In genomic region chr12:124295431-124296058, GRCh38 we compare ENCODE assay signal across 11 cellular contexts. TPM values are rescaled to one million over a fixed set of nuclear protein-coding genes. Genes with fewer than 3 reads are reported as not detected.
DNase-seq lines count a peak whose midpoint lies in the region; ATAC-seq, FAIRE-seq and TF ChIP-seq lines count a peak whose summit lies in the region.
"Had no signal": no experiment of that assay in that cellular context is flagged by ENCODE, and none has a peak within 500 bp of the region (broad histone marks: within the 10 kb centered on the region; RNA-seq: fewer than 3 reads in every experiment).

No MANE protein-coding gene starts in this region.

- H3K27ac ChIP-seq in keratinocyte (ENCODE audit: control insufficient read depth, insufficient read depth, low read length) (no peak overlapping the region), skeletal muscle tissue (ENCODE audit: low read depth, low read length) (no peak overlapping the region)

- H3K9ac ChIP-seq in keratinocyte (ENCODE audit: control insufficient read depth, extremely low read depth, insufficient read depth, low read length) = peak overlapping the region; percentile 15
- peak overlapping the region; percentile 14 to 65 (median 64) for H3K9ac ChIP-seq in skeletal muscle tissue (ENCODE audit: low read depth in 1 of 3, low read length in 3 of 3)

- no peak for ATAC-seq in HG03571 (IDR thresholded peaks at IDR 0.05; ENCODE audit: unreplicated experiment)
- no peak for ATAC-seq in HG02571 (IDR thresholded peaks at IDR 0.05; ENCODE audit: unreplicated experiment)

- DNase-seq in HAP-1 (ENCODE audit: low spot score in 2 of 2) = peak in 1 of 2 experiments; percentile 27
- peak; percentile 49 for DNase-seq in astrocyte of the hippocampus (ENCODE audit: low read depth, low spot score)
- DNase-seq in keratinocyte (ENCODE audit: low read depth, low spot score) = no peak
- DNase-seq in urothelium cell line (ENCODE audit: low spot score) = no peak
- DNase-seq in GM12892 (ENCODE audit: insufficient read length) = no peak
- DNase-seq: activated naive CD4-positive, alpha-beta T cell treated with Interleukin-2 at 50 U/mL for 16 hours; GF-D8; NCI-H2171 treated with DMSO at 0.1 percent for 48 hours had no signal

- TF ChIP-seq CTCF in keratinocyte (optimal IDR thresholded peaks at IDR 0.05 in 1 of 3, IDR thresholded peaks at IDR 0.05 in 1 of 3, conservative IDR thresholded peaks at IDR 0.05 in 1 of 3; ENCODE audit: extremely low read depth in 1 of 3, insufficient read depth in 2 of 3, low read length in 3 of 3) = no peak

- in situ Hi-C loops in HAP-1 (cut with MboI; ENCODE audit: low sequenced_read_pairs) = no loop called here

- H3K4me3 ChIP-seq in HAP-1 (peak overlapping the region; percentile 28), keratinocyte (ENCODE audit: control insufficient read depth in 2 of 3, extremely low read depth in 1 of 3, insufficient read depth in 2 of 3, low read depth in 1 of 3, low read length in 3 of 3) (peak overlapping the region; percentile 17 to 57 (median 51)), skeletal muscle tissue (ENCODE audit: low read length in 3 of 3) (peak overlapping the region in 2 of 3 donors; percentile 57 to 73)

- dilution Hi-C loops in keratinocyte (cut with MboI; ENCODE audit: extremely low pct_ligation_motif_present, low sequenced_read_pairs) = no loop called here

- H3K9me3 ChIP-seq in HAP-1 (no peaks in the 10 kb centered on the region), keratinocyte (ENCODE audit: control insufficient read depth, low read depth, low read length) (no peaks in the 10 kb centered on the region), skeletal muscle tissue (ENCODE audit: control insufficient read depth in 3 of 3, low read length in 3 of 3) (no peaks in the 10 kb centered on the region)

- peak overlapping the region; percentile 30 for H2AFZ ChIP-seq in keratinocyte (ENCODE audit: control insufficient read depth, low read length)

- H3K27me3 ChIP-seq in HAP-1 (ENCODE audit: low read depth) = peaks cover 11% of the 10 kb centered on the region
- H3K27me3 ChIP-seq in keratinocyte (ENCODE audit: control insufficient read depth, extremely low read depth, insufficient read depth, low read length) = peaks cover 43% of the 10 kb centered on the region
- peaks cover 0 to 15% (median 4%) of the 10 kb centered on the region in 3 donors for H3K27me3 ChIP-seq in skeletal muscle tissue (ENCODE audit: control insufficient read depth in 3 of 3, insufficient read depth in 3 of 3, low read length in 3 of 3)

- peak overlapping the region; percentile 75 for H3K4me2 ChIP-seq in keratinocyte (ENCODE audit: control insufficient read depth, extremely low read depth, insufficient read depth, low read depth, low read length)

- H3K36me3 ChIP-seq in HAP-1 (replicated peaks) (no peaks in the 10 kb centered on the region), keratinocyte (ENCODE audit: control insufficient read depth in 2 of 2, extremely low read depth in 1 of 2, insufficient read depth in 2 of 2, low read length in 2 of 2) (no peaks in the 10 kb centered on the region), skeletal muscle tissue (ENCODE audit: control insufficient read depth in 3 of 3, insufficient read depth in 3 of 3, low read length in 3 of 3) (no peaks in the 10 kb centered on the region)

- TF ChIP-seq POLR2A in GM12892 (IDR thresholded peaks at IDR 0.05; ENCODE audit: low read depth, low read length) = no peak

- H4K20me1 ChIP-seq in keratinocyte (ENCODE audit: control insufficient read depth, extremely low read depth, insufficient read depth, low read length) = no peaks in the 10 kb centered on the region

- no peaks in the 10 kb centered on the region for H3K79me2 ChIP-seq in keratinocyte (ENCODE audit: control insufficient read depth, insufficient read depth, low read length)

- no peak for FAIRE-seq in keratinocyte (lab: Jason Lieb, UNC)
- FAIRE-seq in urothelium cell line (lab: Jason Lieb, UNC) = no peak
- FAIRE-seq in GM12892 (lab: Jason Lieb, UNC) = no peak

- H3K4me1 ChIP-seq in HAP-1 (no peaks in the 10 kb centered on the region), keratinocyte (ENCODE audit: control insufficient read depth, extremely low read depth, insufficient read depth, low read length) (peaks cover 14% of the 10 kb centered on the region), skeletal muscle tissue (ENCODE audit: control insufficient read depth in 3 of 3, insufficient read depth in 3 of 3, low read length in 3 of 3) (peaks cover 14 to 24% (median 22%) of the 10 kb centered on the region in 3 donors)

- H3K9me1 ChIP-seq in keratinocyte (ENCODE audit: control insufficient read depth, extremely low read depth, insufficient read depth, low read length) = no peaks in the 10 kb centered on the region

RNA-seq across cellular contexts. Expression of gene RFLNA, which starts 0.7 kb away (rescaled TPM):
- 1.1 to 3.3 TPM (median 2.2 TPM) in 3 replicates for polyA plus RNA-seq in keratinocyte
- not detected for polyA plus RNA-seq in keratinocyte (2011; ENCODE audit: low read depth)
- 1.3 and 2.6 TPM in 2 replicates for polyA plus RNA-seq in keratinocyte (2011; cell fraction: cytosol; rRNA removed)
- polyA plus RNA-seq in keratinocyte (2011; cell fraction: nucleus; rRNA removed) = 1.0 and 2.8 TPM in 2 replicates
- polyA plus RNA-seq in keratinocyte (2012; ENCODE audit: low replicate concordance) = 4.2 TPM in 1 of 2 replicates, not detected in the other
- polyA minus RNA-seq in keratinocyte = 0.93 to 5.9 TPM (median 1.5 TPM) in 3 replicates
- polyA minus RNA-seq in keratinocyte (2011; cell fraction: cytosol; rRNA and poly(A)+ RNA removed) = 5.4 TPM
- 0.42 and 2.3 TPM in 2 replicates for polyA minus RNA-seq in keratinocyte (2011; cell fraction: nucleus; rRNA and poly(A)+ RNA removed)
- total RNA-seq in skeletal muscle tissue = 2.6 TPM
- polyA plus RNA-seq in GM12892 (2012; ENCODE audit: missing spikeins) = not detected
